In the genomic region with DNA sequence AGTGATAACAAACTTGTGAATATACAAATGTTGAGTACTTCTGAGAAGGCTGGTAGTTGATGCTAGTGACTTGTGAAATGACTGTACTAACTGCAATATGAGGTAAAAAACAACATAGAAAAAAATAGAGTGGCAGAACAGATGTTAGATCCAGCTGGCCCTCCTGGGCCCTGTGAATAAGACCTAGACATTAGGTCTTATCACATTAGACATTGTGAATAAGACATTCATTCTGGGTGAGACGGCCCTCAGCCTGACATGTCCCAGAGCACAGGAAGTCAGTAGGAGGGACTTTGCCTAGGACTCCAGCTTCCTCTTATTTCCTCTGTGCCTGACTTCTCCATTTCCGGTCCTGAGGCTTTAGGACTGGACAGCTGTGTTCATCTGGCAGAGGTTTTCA, we compare ENCODE assay signal across 11 cellular contexts. TPM values are rescaled to one million over a fixed set of nuclear protein-coding genes. Genes with fewer than 3 reads are reported as not detected.
DNase-seq lines count a peak whose midpoint lies in the region; ATAC-seq, FAIRE-seq and TF ChIP-seq lines count a peak whose summit lies in the region.
"Had no signal": no experiment of that assay in that cellular context is flagged by ENCODE, and none has a peak within 500 bp of the region (broad histone marks: within the 10 kb centered on the region; RNA-seq: fewer than 3 reads in every experiment).

No MANE protein-coding gene starts in this region.

- H3K36me3 ChIP-seq in GM12878 (ENCODE audit: control insufficient read depth in 2 of 2, insufficient read depth in 2 of 2, low read length in 1 of 2) (no peaks in the 10 kb centered on the region), skeletal muscle satellite cell (ENCODE audit: insufficient read depth, low read length) (no peaks in the 10 kb centered on the region)

- H3K4me3 ChIP-seq in GM12878 = no peak overlapping the region
- no peak overlapping the region for H3K4me3 ChIP-seq in skeletal muscle satellite cell (ENCODE audit: low read length)
- H3K4me3 ChIP-seq in coronary artery = no peak overlapping the region

- POLR2A ChIA-PET in GM12878 (lab: Charles Lee) = interaction anchor here (0.8 to 25.0 kb wide), 13 partner anchors 8 to 109 kb away, joined by 3 to 441 read pairs (median 5); partner anchors contain the start of genes AUP1, DOK1, HTRA2 and LOXL3

- peak overlapping the region; percentile 58 for H2AFZ ChIP-seq in GM12878 (ENCODE audit: control insufficient read depth, low read depth, low read length)

- H3K4me1 ChIP-seq in GM12878 (ENCODE audit: control insufficient read depth, insufficient read depth, low read length) (peaks cover 46% of the 10 kb centered on the region), skeletal muscle satellite cell (ENCODE audit: control insufficient read depth, insufficient read depth, low read length) (peaks cover 50% of the 10 kb centered on the region)

- TF ChIP-seq RAD21 in GM12878 (IDR thresholded peaks at IDR 0.05; ENCODE audit: insufficient read depth, low read depth, low read length) = no peak

- 0% methylated on average over 2 of the region's 2 CpGs for WGBS in GM12878 (ENCODE audit: insufficient coverage, insufficient replicate concordance, low lambda C conversion rate, missing lambda C conversion rate)

- RAD21 ChIA-PET in GM12878 (lab: Charles Lee; ENCODE audit: unreplicated experiment) = interaction anchor here (0.8 to 10.3 kb wide), 13 partner anchors 9 to 137 kb away, joined by 3 to 152 read pairs (median 4); partner anchors contain the start of genes AUP1, HTRA2, INO80B and LOXL3

- H3K9me3 ChIP-seq in GM12878 (replicated peaks; ENCODE audit: control insufficient read depth, insufficient read depth, low read length) (no peaks in the 10 kb centered on the region), skeletal muscle satellite cell (replicated peaks; ENCODE audit: low read length) (no peaks in the 10 kb centered on the region)

- TF ChIP-seq CTCF in GM12878 (IDR thresholded peaks at IDR 0.05 in 2 of 3, conservative IDR thresholded peaks at IDR 0.05 in 1 of 3; ENCODE audit: control insufficient read depth in 2 of 3, extremely low read depth in 1 of 3, insufficient read depth in 1 of 3, low read depth in 3 of 3, low read length in 3 of 3) (no peak), coronary artery (IDR thresholded peaks at IDR 0.05) (no peak)

- ATAC-seq in HG03442 (IDR thresholded peaks at IDR 0.05; ENCODE audit: unreplicated experiment) (peak; percentile 41), GM12878 (peak; percentile 62), GM21723 (IDR thresholded peaks at IDR 0.05; ENCODE audit: unreplicated experiment) (no peak)

- no peaks in the 10 kb centered on the region for H4K20me1 ChIP-seq in GM12878 (ENCODE audit: control insufficient read depth, insufficient read depth)

- SMC1A ChIA-PET in GM12878 (lab: Charles Lee; ENCODE audit: uncharacterized antibody, unreplicated experiment) = interaction anchor here (0.6 to 16.6 kb wide), 15 partner anchors 9 to 479 kb away, joined by 3 to 371 read pairs (median 5); partner anchors contain the start of genes AUP1, CCDC142, HTRA2 and INO80B

- no TSS peak for BruUV-seq in GM12878 (replicated peaks; lab: Mats Ljungman, UMichigan)

- CTCF ChIA-PET in GM12878 (lab: Yijun Ruan, JAX) = interaction anchor here (0.7 to 17.4 kb wide), 13 partner anchors 9 to 102 kb away, joined by 3 to 281 read pairs (median 3); partner anchors contain the start of genes CCDC142, PCGF1 and TTC31

- H3K4me2 ChIP-seq in GM12878 (ENCODE audit: control insufficient read depth, insufficient read depth) = peak overlapping the region; percentile 63
- peak overlapping the region; percentile 12 for H3K4me2 ChIP-seq in skeletal muscle satellite cell (ENCODE audit: low read length)

- H3K9ac ChIP-seq in GM12878 (ENCODE audit: control insufficient read depth, insufficient read depth, low read length) (no peak overlapping the region), skeletal muscle satellite cell (ENCODE audit: low read depth, low read length) (no peak overlapping the region)

- TF ChIP-seq EP300 in GM12878 (IDR thresholded peaks at IDR 0.05; ENCODE audit: borderline replicate concordance in 1 of 2, control insufficient read depth in 1 of 2, low read depth in 2 of 2, low read length in 2 of 2) = no peak; a peak in 1 of 4 replicates

- FAIRE-seq in GM12878 (lab: Jason Lieb, UNC) = no peak

- no peak for TF ChIP-seq POLR2A in GM12878 (IDR thresholded peaks at IDR 0.05; ENCODE audit: low read depth, low read length)

- in situ Hi-C loops in GM12878 (cut with MboI) = no loop called here

- no peaks in the 10 kb centered on the region for H3K27me3 ChIP-seq in GM12878 (replicated peaks in 1 of 2; ENCODE audit: control insufficient read depth in 2 of 2, insufficient read depth in 2 of 2, low read length in 1 of 2)
- H3K27me3 ChIP-seq in skeletal muscle satellite cell (ENCODE audit: control insufficient read depth, insufficient read depth, low read length) = no peaks in the 10 kb centered on the region

- peak; percentile 88 for DNase-seq in SIG-M5 treated with dmso at 0.1 percent for 504 hours (lab: John Stamatoyannopoulos, UW; ENCODE audit: unreplicated experiment)
- DNase-seq in SIG-M5 (lab: John Stamatoyannopoulos, UW) = no peak
- DNase-seq in GM12878 (ENCODE audit: low read depth, low spot score) = no peak
- no peak for DNase-seq in coronary artery (ENCODE audit: low spot score)
- DNase-seq in stimulated activated CD4-positive, alpha-beta T cell treated with anti-CD3 and anti-CD28 coated beads, Interleukin-4, amount 100 ng/mL, for 24 hours = no peak
- DNase-seq: H7 had no signal

- peak overlapping the region; percentile 67 for H3K27ac ChIP-seq in GM12878 (ENCODE audit: control insufficient read depth, insufficient read depth)
- peak overlapping the region in 1 of 2 donors; percentile 70 for H3K27ac ChIP-seq in coronary artery

- H3K79me2 ChIP-seq in GM12878 (ENCODE audit: control insufficient read depth, insufficient read depth, low read length) = no peaks in the 10 kb centered on the region

- intact Hi-C loops in GM12878 (cut with micrococcal nuclease; ENCODE audit: unreplicated experiment) = no loop called here

RNA-seq across cellular contexts. Expression of gene DOK1, which starts 22.9 kb away (rescaled TPM):
- 32.8 and 37.1 TPM in 2 replicates for total RNA-seq in GM12878 (2013; cell fraction: nucleolus; rRNA removed)
- total RNA-seq in GM12878 (2014; rRNA removed) = 90.7 and 104 TPM in 2 replicates
- total RNA-seq in GM12878 (2014; rRNA removed; fragmentation: Illumina TruSeq; extraction: Trizol) = 28.3 and 31.0 TPM in 2 replicates
- 82.2 and 91.5 TPM in 2 replicates for total RNA-seq in GM12878 (2021)
- polyA plus RNA-seq in GM12878 (2011; ENCODE audit: low read depth) = 17.7 TPM
- polyA plus RNA-seq in GM12878 (2011; rRNA removed) = 17.6 and 30.8 TPM in 2 replicates
- 38.2 and 54.7 TPM in 2 replicates for polyA plus RNA-seq in GM12878 (2011; cell fraction: cytosol; rRNA removed)
- polyA plus RNA-seq in GM12878 (2011; cell fraction: nucleus; rRNA removed) = 79.5 and 102 TPM in 2 replicates
- 45.5 and 50.5 TPM in 2 replicates for polyA plus RNA-seq in GM12878 (2012)
- 13.3 and 40.3 TPM in 2 replicates for polyA plus RNA-seq in GM12878 (2014; fragmentation: Illumina TruSeq; extraction: Trizol)
- 1 to 10 TPM; 1.4 to 6.3 TPM for polyA plus RNA-seq in GM12878 (2014; fragmentation: Nextera tagmentation; extraction: Ambion mirVana)
- 79.1 and 99.6 TPM in 2 replicates for polyA plus RNA-seq in GM12878 (2014; rRNA removed)
- polyA plus RNA-seq in GM12878 (2016; fragmentation: Nextera tagmentation; extraction: Ambion mirVana) = 10 to 100 TPM; 81.6 to 89.4 TPM
- polyA minus RNA-seq in GM12878 (2011; rRNA and poly(A)+ RNA removed) = 19.7 and 49.8 TPM in 2 replicates
- 18.7 and 22.8 TPM in 2 replicates for polyA minus RNA-seq in GM12878 (2011; cell fraction: cytosol; rRNA and poly(A)+ RNA removed)
- polyA minus RNA-seq in GM12878 (2011; cell fraction: nucleus; rRNA and poly(A)+ RNA removed) = 38.7 and 57.0 TPM in 2 replicates
- 35.0 and 42.4 TPM in 2 replicates for total RNA-seq in skeletal muscle satellite cell (2012; rRNA removed)

RNA-seq across cellular contexts. Expression of gene LOXL3, which starts 23.7 kb away (rescaled TPM):
- total RNA-seq in GM12878 (2013; cell fraction: nucleolus; rRNA removed) = 28.1 and 32.7 TPM in 2 replicates
- 19.4 and 22.2 TPM in 2 replicates for total RNA-seq in GM12878 (2014; rRNA removed)
- total RNA-seq in GM12878 (2014; rRNA removed; fragmentation: Illumina TruSeq; extraction: Trizol) = 11.9 TPM in 2 replicates
- 25.1 and 29.0 TPM in 2 replicates for total RNA-seq in GM12878 (2021)
- 6.5 TPM for polyA plus RNA-seq in GM12878 (2011; ENCODE audit: low read depth)
- 37.6 and 40.9 TPM in 2 replicates for polyA plus RNA-seq in GM12878 (2011; rRNA removed)
- 50.1 and 55.1 TPM in 2 replicates for polyA plus RNA-seq in GM12878 (2011; cell fraction: cytosol; rRNA removed)
- polyA plus RNA-seq in GM12878 (2011; cell fraction: nucleus; rRNA removed) = 99.3 and 126 TPM in 2 replicates
- 13.4 and 15.8 TPM in 2 replicates for polyA plus RNA-seq in GM12878 (2012)
- 16.2 and 16.6 TPM in 2 replicates for polyA plus RNA-seq in GM12878 (2014; fragmentation: Illumina TruSeq; extraction: Trizol)
- 1 to 10 TPM; 6.2 to 6.7 TPM for polyA plus RNA-seq in GM12878 (2014; fragmentation: Nextera tagmentation; extraction: Ambion mirVana)
- polyA plus RNA-seq in GM12878 (2014; rRNA removed) = 32.8 and 33.3 TPM in 2 replicates
- 10 to 100 TPM; 27.3 to 31.2 TPM for polyA plus RNA-seq in GM12878 (2016; fragmentation: Nextera tagmentation; extraction: Ambion mirVana)
- polyA minus RNA-seq in GM12878 (2011; rRNA and poly(A)+ RNA removed) = 35.9 and 53.6 TPM in 2 replicates
- 12.8 and 14.6 TPM in 2 replicates for polyA minus RNA-seq in GM12878 (2011; cell fraction: cytosol; rRNA and poly(A)+ RNA removed)
- 21.5 and 28.7 TPM in 2 replicates for polyA minus RNA-seq in GM12878 (2011; cell fraction: nucleus; rRNA and poly(A)+ RNA removed)
- 29.4 and 63.8 TPM in 2 replicates for total RNA-seq in skeletal muscle satellite cell (2012; rRNA removed)

RNA-seq across cellular contexts. Expression of gene HTRA2, which starts 47.7 kb away (rescaled TPM):
- 41.0 and 54.6 TPM in 2 replicates for total RNA-seq in GM12878 (2013; cell fraction: nucleolus; rRNA removed)
- total RNA-seq in GM12878 (2014; rRNA removed) (73.9 and 77.4 TPM in 2 replicates), GM12878 (2014; rRNA removed; fragmentation: Illumina TruSeq; extraction: Trizol) (48.7 and 51.8 TPM in 2 replicates), GM12878 (2021) (62.2 and 64.5 TPM in 2 replicates)
- 24.0 TPM for polyA plus RNA-seq in GM12878 (2011; ENCODE audit: low read depth)
- polyA plus RNA-seq in GM12878 (2011; rRNA removed) (34.3 and 46.9 TPM in 2 replicates), GM12878 (2014; fragmentation: Illumina TruSeq; extraction: Trizol) (39.7 and 45.1 TPM in 2 replicates), GM12878 (2014; fragmentation: Nextera tagmentation; extraction: Ambion mirVana) (10 to 100 TPM; 42.3 to 46.4 TPM), GM12878 (2014; rRNA removed) (68.3 and 70.5 TPM in 2 replicates), GM12878 (2016; fragmentation: Nextera tagmentation; extraction: Ambion mirVana) (10 to 100 TPM; 60.6 to 61.4 TPM)
- polyA plus RNA-seq in GM12878 (2011; cell fraction: cytosol; rRNA removed) = 68.5 and 72.9 TPM in 2 replicates
- 110 and 113 TPM in 2 replicates for polyA plus RNA-seq in GM12878 (2011; cell fraction: nucleus; rRNA removed)
- 41.1 and 51.2 TPM in 2 replicates for polyA plus RNA-seq in GM12878 (2012)
- 47.2 and 71.4 TPM in 2 replicates for polyA minus RNA-seq in GM12878 (2011; rRNA and poly(A)+ RNA removed)
- polyA minus RNA-seq in GM12878 (2011; cell fraction: cytosol; rRNA and poly(A)+ RNA removed) = 13.1 and 14.5 TPM in 2 replicates
- 44.7 and 56.4 TPM in 2 replicates for polyA minus RNA-seq in GM12878 (2011; cell fraction: nucleus; rRNA and poly(A)+ RNA removed)
- 41.1 and 44.1 TPM in 2 replicates for total RNA-seq in skeletal muscle satellite cell (2012; rRNA removed)

RNA-seq across cellular contexts. Expression of gene AUP1, which starts 47.9 kb away (rescaled TPM):
- total RNA-seq in GM12878 (2013; cell fraction: nucleolus; rRNA removed) = 142 and 147 TPM in 2 replicates
- total RNA-seq in GM12878 (2014; rRNA removed) (151 and 152 TPM in 2 replicates), GM12878 (2014; rRNA removed; fragmentation: Illumina TruSeq; extraction: Trizol) (104 and 107 TPM in 2 replicates), GM12878 (2021) (127 and 128 TPM in 2 replicates)
- 55.2 TPM for polyA plus RNA-seq in GM12878 (2011; ENCODE audit: low read depth)
- polyA plus RNA-seq in GM12878 (2011; rRNA removed) (71.4 and 106 TPM in 2 replicates), GM12878 (2014; fragmentation: Illumina TruSeq; extraction: Trizol) (137 and 147 TPM in 2 replicates), GM12878 (2014; fragmentation: Nextera tagmentation; extraction: Ambion mirVana) (10 to 100 TPM; 39.1 to 56.5 TPM), GM12878 (2014; rRNA removed) (212 and 215 TPM in 2 replicates), GM12878 (2016; fragmentation: Nextera tagmentation; extraction: Ambion mirVana) (100 to 1,000 TPM; 187 to 204 TPM)
- polyA plus RNA-seq in GM12878 (2011; cell fraction: cytosol; rRNA removed) = 160 and 189 TPM in 2 replicates
- polyA plus RNA-seq in GM12878 (2011; cell fraction: nucleus; rRNA removed) = 745 and 873 TPM in 2 replicates
- 109 and 110 TPM in 2 replicates for polyA plus RNA-seq in GM12878 (2012)
- 80.1 and 134 TPM in 2 replicates for polyA minus RNA-seq in GM12878 (2011; rRNA and poly(A)+ RNA removed)
- 40.2 and 55.4 TPM in 2 replicates for polyA minus RNA-seq in GM12878 (2011; cell fraction: cytosol; rRNA and poly(A)+ RNA removed)
- 167 and 238 TPM in 2 replicates for polyA minus RNA-seq in GM12878 (2011; cell fraction: nucleus; rRNA and poly(A)+ RNA removed)
- total RNA-seq in skeletal muscle satellite cell (2012; rRNA removed) = 101 and 167 TPM in 2 replicates

RNA-seq across cellular contexts. Expression of gene DQX1, which starts 51.4 kb away (rescaled TPM):
- total RNA-seq in GM12878 (2013; cell fraction: nucleolus; rRNA removed) = 1.8 and 2.2 TPM in 2 replicates
- 0.34 and 1.2 TPM in 2 replicates for total RNA-seq in GM12878 (2014; rRNA removed)
- 0.67 and 0.78 TPM in 2 replicates for total RNA-seq in GM12878 (2014; rRNA removed; fragmentation: Illumina TruSeq; extraction: Trizol)
- 0.85 and 0.98 TPM in 2 replicates for total RNA-seq in GM12878 (2021)
- 1.1 TPM for polyA plus RNA-seq in GM12878 (2011; ENCODE audit: low read depth)
- polyA plus RNA-seq in GM12878 (2011; rRNA removed) = 0.46 and 0.87 TPM in 2 replicates
- 0.60 and 0.79 TPM in 2 replicates for polyA plus RNA-seq in GM12878 (2011; cell fraction: cytosol; rRNA removed)
- polyA plus RNA-seq in GM12878 (2011; cell fraction: nucleus; rRNA removed) = 7.3 and 10.0 TPM in 2 replicates
- 1.2 TPM in 2 replicates for polyA plus RNA-seq in GM12878 (2012)
- polyA plus RNA-seq in GM12878 (2014; fragmentation: Illumina TruSeq; extraction: Trizol) = 0.96 and 1.7 TPM in 2 replicates
- polyA plus RNA-seq in GM12878 (2014; fragmentation: Nextera tagmentation; extraction: Ambion mirVana) = under 1 TPM; 0.63 to 0.73 TPM
- 1.5 and 1.6 TPM in 2 replicates for polyA plus RNA-seq in GM12878 (2014; rRNA removed)
- 1 to 10 TPM; 1.1 to 2.1 TPM for polyA plus RNA-seq in GM12878 (2016; fragmentation: Nextera tagmentation; extraction: Ambion mirVana)
- polyA minus RNA-seq in GM12878 (2011; rRNA and poly(A)+ RNA removed) = 0.46 and 1.0 TPM in 2 replicates
- not detected in 2 replicates for polyA minus RNA-seq in GM12878 (2011; cell fraction: cytosol; rRNA and poly(A)+ RNA removed)
- polyA minus RNA-seq in GM12878 (2011; cell fraction: nucleus; rRNA and poly(A)+ RNA removed) = 1.9 and 2.1 TPM in 2 replicates
- total RNA-seq in skeletal muscle satellite cell (2012; rRNA removed) = under 0.01 and 0.51 TPM in 2 replicates
- total RNA-seq: omental fat pad had no signal
- polyA plus RNA-seq: AG04450 had no signal
